Comparison of ENCODE assay signal across 1 cellular context in the genomic region with DNA sequence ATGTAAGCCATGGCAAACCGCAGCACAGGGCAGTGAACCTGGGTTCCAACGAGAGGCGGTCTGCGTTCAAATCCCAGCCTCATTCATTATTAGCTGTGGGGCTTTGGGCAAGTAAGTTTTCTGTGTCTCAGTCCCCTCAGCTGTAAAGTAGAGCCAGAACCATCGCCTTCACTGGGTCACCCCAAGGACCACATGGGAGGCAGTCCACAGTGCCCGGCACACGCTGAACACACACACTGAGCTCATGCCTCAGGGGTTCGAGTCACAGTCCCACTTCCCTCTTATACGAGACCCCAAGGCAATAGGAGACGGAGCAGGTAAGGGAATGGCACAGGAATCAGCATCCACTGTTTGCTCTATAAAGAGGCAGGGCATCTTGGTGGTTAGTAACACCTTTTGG.
TF ChIP-seq lines count a peak whose summit lies in the region.

No MANE protein-coding gene starts in this region.

TF ChIP-seq in H1, 55 proteins besides CTCF, POLR2A, EP300 and RAD21:
- TF ChIP-seq, protein P1, sequence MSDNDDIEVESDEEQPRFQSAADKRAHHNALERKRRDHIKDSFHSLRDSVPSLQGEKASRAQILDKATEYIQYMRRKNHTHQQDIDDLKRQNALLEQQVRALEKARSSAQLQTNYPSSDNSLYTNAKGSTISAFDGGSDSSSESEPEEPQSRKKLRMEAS (IDR thresholded peaks at IDR 0.05): no peak
- TF ChIP-seq BCL11A (IDR thresholded peaks at IDR 0.05; ENCODE audit: low read depth in 2 of 2, low read length in 2 of 2) (no peak), SP4 (IDR thresholded peaks at IDR 0.05; ENCODE audit: low read length) (no peak), KDM5A (IDR thresholded peaks at IDR 0.05; ENCODE audit: low read length) (no peak), PHF8 (conservative IDR thresholded peaks at IDR 0.05; ENCODE audit: low read depth, low read length) (no peak)
TF ChIP-seq in H1: peak in this region for 0.
